In genomic region chr2:72826156-72826477, GRCh38 we compare ENCODE assay signal across 8 cellular contexts. TPM values are rescaled to one million over a fixed set of nuclear protein-coding genes. Genes with fewer than 3 reads are reported as not detected.
DNase-seq lines count a peak whose midpoint lies in the region; ATAC-seq, FAIRE-seq and TF ChIP-seq lines count a peak whose summit lies in the region.

No MANE protein-coding gene starts in this region.

- H3K4me3 ChIP-seq in keratinocyte (ENCODE audit: control insufficient read depth in 2 of 3, extremely low read depth in 1 of 3, insufficient read depth in 2 of 3, low read depth in 1 of 3, low read length in 3 of 3), result peak overlapping the region in 2 of 3 experiments; percentile 78 to 98
- peak overlapping the region; percentile 46 to 95 (median 89) for H3K4me3 ChIP-seq in subcutaneous abdominal adipose tissue (ENCODE audit: low read depth in 1 of 5, low read length in 5 of 5)

- H3K79me2 ChIP-seq in keratinocyte (ENCODE audit: control insufficient read depth, insufficient read depth, low read length), result peaks cover 34% of the 10 kb centered on the region

- peaks cover 62% of the 10 kb centered on the region for H3K4me1 Mint-ChIP-seq in T-helper 2 cell treated with Interferon-gamma antibody and Interleukin-4, amounts not matched to agents 5 μg/mL and 100 μg/mL, for 36 hours (ENCODE audit: low read depth)
- H3K4me1 Mint-ChIP-seq in activated naive CD8-positive, alpha-beta T cell treated with anti-CD3 and anti-CD28 coated beads for 36 hours, result peaks cover 30% of the 10 kb centered on the region

- FAIRE-seq in keratinocyte (lab: Jason Lieb, UNC), result no peak

- H3K4me3 Mint-ChIP-seq in T-helper 2 cell treated with Interferon-gamma antibody and Interleukin-4, amounts not matched to agents 5 μg/mL and 100 μg/mL, for 36 hours, result peak overlapping the region; percentile 93
- H3K4me3 Mint-ChIP-seq in activated naive CD8-positive, alpha-beta T cell treated with anti-CD3 and anti-CD28 coated beads for 36 hours, result peak overlapping the region; percentile 88

- H3K9ac ChIP-seq in keratinocyte (ENCODE audit: control insufficient read depth, extremely low read depth, insufficient read depth, low read length), result peak overlapping the region; percentile 97
- H3K9ac ChIP-seq in subcutaneous abdominal adipose tissue (ENCODE audit: low read length in 5 of 5), result no peak overlapping the region

- H3K27me3 ChIP-seq in keratinocyte (ENCODE audit: control insufficient read depth, extremely low read depth, insufficient read depth, low read length) (no peaks in the 10 kb centered on the region), subcutaneous abdominal adipose tissue (ENCODE audit: control insufficient read depth in 5 of 5, insufficient read depth in 4 of 5, low read length in 5 of 5) (peaks cover 0 to 2% (median 0%) of the 10 kb centered on the region in 5 donors)

- dilution Hi-C loops in keratinocyte (cut with MboI; ENCODE audit: extremely low pct_ligation_motif_present, low sequenced_read_pairs), result no loop called here

- intact Hi-C loops in sciatic nerve (cut with DNase I) (no loop called here), left ventricle myocardium superior (cut with micrococcal nuclease) (no loop called here)

- H3K9me3 Mint-ChIP-seq in T-helper 2 cell treated with Interferon-gamma antibody and Interleukin-4, amounts not matched to agents 5 μg/mL and 100 μg/mL, for 36 hours, result no peaks in the 10 kb centered on the region
- H3K9me3 Mint-ChIP-seq in activated naive CD8-positive, alpha-beta T cell treated with anti-CD3 and anti-CD28 coated beads for 36 hours, result no peaks in the 10 kb centered on the region

- peaks cover 4% of the 10 kb centered on the region for H3K27me3 Mint-ChIP-seq in T-helper 2 cell treated with Interferon-gamma antibody and Interleukin-4, amounts not matched to agents 5 μg/mL and 100 μg/mL, for 36 hours (ENCODE audit: low read depth)
- peaks cover 6% of the 10 kb centered on the region for H3K27me3 Mint-ChIP-seq in activated naive CD8-positive, alpha-beta T cell treated with anti-CD3 and anti-CD28 coated beads for 36 hours

- ATAC-seq in sciatic nerve (no peak), left ventricle myocardium superior (no peak), HG03439 (IDR thresholded peaks at IDR 0.05; ENCODE audit: unreplicated experiment) (no peak)

- H2AFZ ChIP-seq in keratinocyte (ENCODE audit: control insufficient read depth, low read length), result peak overlapping the region; percentile 62

- peak overlapping the region; percentile 88 for H3K27ac Mint-ChIP-seq in T-helper 2 cell treated with Interferon-gamma antibody and Interleukin-4, amounts not matched to agents 5 μg/mL and 100 μg/mL, for 36 hours
- peak overlapping the region; percentile 56 for H3K27ac Mint-ChIP-seq in activated naive CD8-positive, alpha-beta T cell treated with anti-CD3 and anti-CD28 coated beads for 36 hours

- no peak for DNase-seq in T-helper 2 cell treated with Interferon-gamma antibody and Interleukin-4, amounts not matched to agents 5 μg/mL and 100 μg/mL, for 36 hours (ENCODE audit: low spot score)
- no peak for DNase-seq in T-helper 2 cell
- DNase-seq in activated naive CD8-positive, alpha-beta T cell treated with anti-CD3 and anti-CD28 coated beads for 36 hours, result no peak
- no peak for DNase-seq in keratinocyte (ENCODE audit: low read depth, low spot score)
- DNase-seq in sciatic nerve (ENCODE audit: low spot score), result no peak
- DNase-seq in left ventricle myocardium superior, result no peak

- H3K36me3 ChIP-seq in keratinocyte (ENCODE audit: control insufficient read depth in 2 of 2, extremely low read depth in 1 of 2, insufficient read depth in 2 of 2, low read length in 2 of 2) (peaks cover 0 to 8% of the 10 kb centered on the region in 2 experiments), subcutaneous abdominal adipose tissue (ENCODE audit: control insufficient read depth in 5 of 5, insufficient read depth in 5 of 5, low read length in 5 of 5) (no peaks in the 10 kb centered on the region)

- peaks cover 2% of the 10 kb centered on the region for H3K36me3 Mint-ChIP-seq in T-helper 2 cell treated with Interferon-gamma antibody and Interleukin-4, amounts not matched to agents 5 μg/mL and 100 μg/mL, for 36 hours (ENCODE audit: low read depth)
- H3K36me3 Mint-ChIP-seq in activated naive CD8-positive, alpha-beta T cell treated with anti-CD3 and anti-CD28 coated beads for 36 hours, result peaks cover 9% of the 10 kb centered on the region

- no peaks in the 10 kb centered on the region for H4K20me1 ChIP-seq in keratinocyte (ENCODE audit: control insufficient read depth, extremely low read depth, insufficient read depth, low read length)

- H3K9me3 ChIP-seq in keratinocyte (ENCODE audit: control insufficient read depth, low read depth, low read length) (no peaks in the 10 kb centered on the region), subcutaneous abdominal adipose tissue (ENCODE audit: control insufficient read depth in 5 of 5, low read length in 5 of 5) (no peaks in the 10 kb centered on the region)

- H3K27ac ChIP-seq in keratinocyte (ENCODE audit: control insufficient read depth, insufficient read depth, low read length) (peak overlapping the region; percentile 97), subcutaneous abdominal adipose tissue (ENCODE audit: low read depth, low read length) (peak overlapping the region; percentile 78)

- H3K9me1 ChIP-seq in keratinocyte (ENCODE audit: control insufficient read depth, extremely low read depth, insufficient read depth, low read length), result no peaks in the 10 kb centered on the region

- H3K4me1 ChIP-seq in keratinocyte (ENCODE audit: control insufficient read depth, extremely low read depth, insufficient read depth, low read length) (peaks cover 67% of the 10 kb centered on the region), subcutaneous abdominal adipose tissue (ENCODE audit: control insufficient read depth in 5 of 5, insufficient read depth in 5 of 5, low read length in 5 of 5) (peaks cover 0 to 30% (median 19%) of the 10 kb centered on the region in 5 donors)

- H3K4me2 ChIP-seq in keratinocyte (ENCODE audit: control insufficient read depth, extremely low read depth, insufficient read depth, low read depth, low read length), result peak overlapping the region; percentile 34

- no peak for TF ChIP-seq CTCF in keratinocyte (optimal IDR thresholded peaks at IDR 0.05 in 1 of 3, IDR thresholded peaks at IDR 0.05 in 1 of 3, conservative IDR thresholded peaks at IDR 0.05 in 1 of 3; ENCODE audit: extremely low read depth in 1 of 3, insufficient read depth in 2 of 3, low read length in 3 of 3)

RNA-seq across cellular contexts. Expression of gene EXOC6B, which starts 0.3 kb away (rescaled TPM):
- 1 to 10 TPM; 6.8 to 7.6 TPM for total RNA-seq in activated naive CD8-positive, alpha-beta T cell treated with anti-CD3 and anti-CD28 coated beads for 36 hours
- polyA plus RNA-seq in keratinocyte, result 35.7 to 43.3 TPM (median 37.3 TPM) in 3 replicates
- polyA plus RNA-seq in keratinocyte (2011; ENCODE audit: low read depth), result 40.0 TPM
- polyA plus RNA-seq in keratinocyte (2011; cell fraction: cytosol; rRNA removed), result 23.3 and 36.9 TPM in 2 replicates
- polyA plus RNA-seq in keratinocyte (2011; cell fraction: nucleus; rRNA removed), result 52.8 TPM in 2 replicates
- 25.6 and 29.0 TPM in 2 replicates for polyA plus RNA-seq in keratinocyte (2012; ENCODE audit: low replicate concordance)
- polyA minus RNA-seq in keratinocyte, result 104 to 141 TPM (median 110 TPM) in 3 replicates
- polyA minus RNA-seq in keratinocyte (2011; cell fraction: cytosol; rRNA and poly(A)+ RNA removed), result 84.6 TPM
- polyA minus RNA-seq in keratinocyte (2011; cell fraction: nucleus; rRNA and poly(A)+ RNA removed), result 95.6 and 144 TPM in 2 replicates
- total RNA-seq in sciatic nerve (49.9 TPM), left ventricle myocardium superior (122 TPM)
